Comparison of ENCODE assay signal across 8 cellular contexts in the genomic region with DNA sequence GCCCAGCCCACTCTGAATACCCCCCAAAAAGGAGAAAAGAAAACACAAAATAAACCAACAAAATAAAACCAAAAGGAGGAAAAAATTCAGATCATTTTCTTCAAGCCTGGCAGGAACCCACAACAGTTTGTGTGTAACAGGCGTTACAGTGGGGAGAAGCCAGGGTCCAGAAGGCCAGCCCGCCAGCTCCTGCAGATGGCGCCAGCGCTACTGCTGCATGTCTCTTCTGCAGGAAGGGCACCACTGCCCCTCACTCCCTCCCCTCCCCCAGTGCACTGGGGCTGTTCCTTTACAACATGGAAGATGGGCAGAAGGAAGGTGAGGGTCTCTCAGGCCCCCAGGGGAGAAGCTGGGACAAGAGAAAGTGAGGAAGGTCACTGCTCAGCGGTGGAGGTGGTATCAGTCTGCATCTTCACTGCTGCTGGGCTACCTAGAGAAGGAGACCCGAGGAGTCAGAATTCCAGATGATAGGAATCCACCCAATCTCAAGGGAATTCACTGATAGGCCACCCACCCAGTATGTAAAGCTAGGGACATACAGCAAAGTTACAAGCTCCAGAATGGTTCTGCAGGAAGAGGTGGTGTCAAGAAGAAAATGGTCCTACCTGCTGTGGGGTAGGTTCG. TPM values are rescaled to one million over a fixed set of nuclear protein-coding genes. Genes with fewer than 3 reads are reported as not detected.
DNase-seq lines count a peak whose midpoint lies in the region; ATAC-seq and TF ChIP-seq lines count a peak whose summit lies in the region.

No MANE protein-coding gene starts in this region.

- H3K4me3 Mint-ChIP-seq in activated T-cell treated with anti-CD3 and anti-CD28 coated beads, Interleukin-2, amount 50 U/mL, for 72 hours = peak overlapping the region; percentile 49 to 51

- no peak for ATAC-seq in activated T-cell treated with anti-CD3 and anti-CD28 coated beads, Interleukin-2, amount 50 U/mL, for 72 hours (replicated peaks in 1 of 2)
- no peak for ATAC-seq in HG02885 (IDR thresholded peaks at IDR 0.05; ENCODE audit: poor library complexity, unreplicated experiment)

- no peak overlapping the region for H3K4me2 ChIP-seq in hepatocyte

- H3K9me3 ChIP-seq in AG04450 (ENCODE audit: control insufficient read depth, insufficient read depth, low read length) = no peaks in the 10 kb centered on the region; the same call in 1 of the 2 replicates
- H3K9me3 ChIP-seq in hepatocyte (ENCODE audit: low read depth) = no peaks in the 10 kb centered on the region

- WGBS in hepatocyte (ENCODE audit: low lambda C conversion rate, missing lambda C conversion rate) = 85% methylated on average over 7 of the region's 7 CpGs

- no peaks in the 10 kb centered on the region for H3K27me3 Mint-ChIP-seq in activated T-cell treated with anti-CD3 and anti-CD28 coated beads, Interleukin-2, amount 50 U/mL, for 72 hours (ENCODE audit: low read depth)

- H2AFZ ChIP-seq in hepatocyte = no peak overlapping the region

- peaks cover 22% of the 10 kb centered on the region for H3K79me2 ChIP-seq in hepatocyte

- H3K4me3 ChIP-seq in AG04450 (ENCODE audit: low read depth, low read length) (no peak overlapping the region), GM06990 (replicated peaks; ENCODE audit: low read depth, low read length) (no peak overlapping the region), hepatocyte (no peak overlapping the region)

- peak; percentile 50 for TF ChIP-seq CTCF in AG04450 (IDR thresholded peaks at IDR 0.05; ENCODE audit: low read depth, low read length)
- TF ChIP-seq CTCF in GM06990 (IDR thresholded peaks at IDR 0.05; ENCODE audit: insufficient read depth, low read length, poor library complexity, severe bottlenecking) = peak; percentile 69
- peak; percentile 52 for TF ChIP-seq CTCF in hepatocyte (IDR thresholded peaks at IDR 0.05; ENCODE audit: poor library complexity)

- no peaks in the 10 kb centered on the region for H3K9me3 Mint-ChIP-seq in activated T-cell treated with anti-CD3 and anti-CD28 coated beads, Interleukin-2, amount 50 U/mL, for 72 hours

- POLR2A ChIA-PET in AG04450 (lab: Yijun Ruan, JAX) = interaction anchor here (0.6 to 1.0 kb wide), 4 partner anchors 9 to 154 kb away, joined by 3 to 6 read pairs (median 4); a partner anchor contains a TSS

- no peaks in the 10 kb centered on the region for H4K20me1 ChIP-seq in hepatocyte (ENCODE audit: insufficient read depth, poor library complexity, severe bottlenecking)

- H3K27me3 ChIP-seq in AG04450 (ENCODE audit: control insufficient read depth, insufficient read depth, low read length) (no peaks in the 10 kb centered on the region), GM06990 (replicated peaks; ENCODE audit: control insufficient read depth, insufficient read depth, low read length) (no peaks in the 10 kb centered on the region), hepatocyte (no peaks in the 10 kb centered on the region)

- DNase-seq in AG04450 (ENCODE audit: low read depth, low spot score) = no peak
- no peak for DNase-seq in GM06990 (ENCODE audit: extremely low read depth, insufficient read length)
- peak; percentile 33 for DNase-seq in NCI-H2227 treated with DMSO at 0.1 percent for 48 hours (lab: John Stamatoyannopoulos, UW)
- DNase-seq in activated T-cell treated with anti-CD3 and anti-CD28 coated beads, Interleukin-2, amount 50 U/mL, for 72 hours = peak; percentile 65 to 67
- DNase-seq in hepatocyte (ENCODE audit: low spot score) = peak; percentile 75
- peak in 4 of 6 experiments; percentile 4 to 16 (median 6) for DNase-seq in stimulated activated naive CD4-positive, alpha-beta T cell (lab: John Stamatoyannopoulos, UW)
- DNase-seq in inferior parietal cortex (ENCODE audit: extremely low spot score) = no peak

- H3K9me2 ChIP-seq in hepatocyte (replicated peaks; ENCODE audit: insufficient read depth) = no peaks in the 10 kb centered on the region

- CTCF ChIA-PET in AG04450 (lab: Charles Lee) = interaction anchor here (0.5 to 1.3 kb wide), 8 partner anchors 12 to 264 kb away, joined by 3 to 5 read pairs (median 3); a partner anchor contains a TSS

- no peak overlapping the region for H3K27ac ChIP-seq in AG04450 (ENCODE audit: low read depth, low read length)
- no peak overlapping the region for H3K27ac ChIP-seq in hepatocyte

- peaks cover 63% of the 10 kb centered on the region for H3K4me1 Mint-ChIP-seq in activated T-cell treated with anti-CD3 and anti-CD28 coated beads, Interleukin-2, amount 50 U/mL, for 72 hours (ENCODE audit: low read depth)

- peak overlapping the region; percentile 66 for H3K27ac Mint-ChIP-seq in activated T-cell treated with anti-CD3 and anti-CD28 coated beads, Interleukin-2, amount 50 U/mL, for 72 hours

- H3K36me3 Mint-ChIP-seq in activated T-cell treated with anti-CD3 and anti-CD28 coated beads, Interleukin-2, amount 50 U/mL, for 72 hours (ENCODE audit: insufficient read depth in 2 of 2) = peaks cover 17 to 41% of the 10 kb centered on the region in 2 donors

- peaks cover 13% of the 10 kb centered on the region for H3K4me1 ChIP-seq in hepatocyte (ENCODE audit: insufficient read depth)

- peaks cover 25% of the 10 kb centered on the region for H3K36me3 ChIP-seq in GM06990 (ENCODE audit: control insufficient read depth, insufficient read depth, low read length)
- H3K36me3 ChIP-seq in hepatocyte (replicated peaks; ENCODE audit: insufficient read depth, low read depth) = no peaks in the 10 kb centered on the region

RNA-seq across cellular contexts. Expression of a gene that starts 2.3 kb away (rescaled TPM):
- polyA plus RNA-seq in AG04450 (2011; rRNA removed) = 35.7 and 41.3 TPM in 2 replicates
- 31.7 and 43.9 TPM in 2 replicates for polyA minus RNA-seq in AG04450 (2011; rRNA and poly(A)+ RNA removed)
- 10 to 100 TPM; 76.9 to 89.8 TPM for total RNA-seq in activated T-cell treated with anti-CD3 and anti-CD28 coated beads, Interleukin-2, amount 50 U/mL, for 72 hours
- 36.1 and 40.3 TPM in 2 replicates for total RNA-seq in hepatocyte
- 37.8 and 38.1 TPM in 2 replicates for polyA plus RNA-seq in hepatocyte

RNA-seq across cellular contexts. Expression of a gene that starts 14.5 kb away (rescaled TPM):
- polyA plus RNA-seq in AG04450 (2011; rRNA removed) (23.8 and 24.2 TPM in 2 replicates), hepatocyte (11.2 and 15.2 TPM in 2 replicates)
- polyA minus RNA-seq in AG04450 (2011; rRNA and poly(A)+ RNA removed) = 17.8 and 18.2 TPM in 2 replicates
- total RNA-seq in activated T-cell treated with anti-CD3 and anti-CD28 coated beads, Interleukin-2, amount 50 U/mL, for 72 hours = 10 to 100 TPM; 14.2 to 17.0 TPM
- total RNA-seq in hepatocyte = 5.4 and 7.5 TPM in 2 replicates

RNA-seq across cellular contexts. Expression of a gene that starts 36.1 kb away (rescaled TPM):
- polyA plus RNA-seq in AG04450 (2011; rRNA removed) = 9,160 and 11,356 TPM in 2 replicates
- polyA minus RNA-seq in AG04450 (2011; rRNA and poly(A)+ RNA removed) = 15,456 and 19,888 TPM in 2 replicates
- total RNA-seq in activated T-cell treated with anti-CD3 and anti-CD28 coated beads, Interleukin-2, amount 50 U/mL, for 72 hours = 1,000 to 10,000 TPM; 4,101 to 4,234 TPM
- total RNA-seq in hepatocyte = 1,719 and 1,827 TPM in 2 replicates
- polyA plus RNA-seq in hepatocyte = 2,607 and 2,708 TPM in 2 replicates

RNA-seq across cellular contexts. Expression of a gene that starts 36.8 kb away (rescaled TPM):
- 86.3 and 119 TPM in 2 replicates for polyA plus RNA-seq in AG04450 (2011; rRNA removed)
- polyA minus RNA-seq in AG04450 (2011; rRNA and poly(A)+ RNA removed) = 235 and 284 TPM in 2 replicates
- 100 to 1,000 TPM; 292 to 299 TPM for total RNA-seq in activated T-cell treated with anti-CD3 and anti-CD28 coated beads, Interleukin-2, amount 50 U/mL, for 72 hours
- 181 and 211 TPM in 2 replicates for total RNA-seq in hepatocyte
- 74.1 and 108 TPM in 2 replicates for polyA plus RNA-seq in hepatocyte

Comparison
In these comparisons a context has a peak if more than half of its experiments do, and no peak if none do; other contexts are left out.
1. DNase-seq: peak in NCI-H2227 treated with DMSO at 0.1 percent for 48 hours (single experiment), activated T-cell treated with anti-CD3 and anti-CD28 coated beads, Interleukin-2, amount 50 U/mL, for 72 hours (2 of 2), hepatocyte (single experiment) and stimulated activated naive CD4-positive, alpha-beta T cell (4 of 6); none in AG04450 (single experiment), GM06990 (single experiment) and inferior parietal cortex (single experiment).
2. Peak in every context shown above with its lines, with median percentiles within 50 percentile points of each other: CTCF ChIP-seq.